Comparison of ENCODE assay signal across 1 cellular context in the genomic region with DNA sequence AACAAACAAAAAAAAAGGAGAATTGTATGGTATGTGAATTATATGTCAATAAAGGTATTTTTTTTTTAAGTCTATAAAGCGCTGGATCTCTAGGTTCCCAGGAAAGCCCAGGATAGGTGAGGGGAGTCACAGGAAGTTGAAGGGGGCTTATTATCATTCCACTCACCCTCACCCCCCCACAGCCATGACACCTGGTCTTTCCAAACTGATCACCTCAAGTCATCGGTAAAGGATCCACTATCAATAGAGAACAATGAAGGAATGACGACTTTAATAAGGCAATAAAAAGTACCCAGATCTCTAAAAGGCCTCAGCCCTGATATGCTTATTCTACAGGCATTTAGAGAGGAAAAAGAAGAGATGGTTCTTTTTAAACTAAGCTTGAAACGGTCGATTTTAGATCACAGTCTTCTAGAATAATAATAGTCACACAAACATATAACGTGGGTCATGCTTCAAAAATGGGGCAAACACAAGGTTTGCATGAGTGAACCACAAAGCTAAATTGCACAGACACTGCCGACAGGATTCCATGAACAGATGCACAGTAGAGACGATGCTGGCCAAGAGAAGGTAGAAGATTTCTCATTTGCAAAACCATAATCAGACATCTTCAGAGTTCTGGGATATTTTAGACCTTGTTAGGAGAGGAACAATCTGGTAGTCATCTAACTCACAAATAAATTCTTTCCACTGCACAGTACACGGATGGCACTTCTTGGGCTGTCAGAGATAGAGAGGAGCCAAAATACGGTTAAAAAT.
TF ChIP-seq lines count a peak whose summit lies in the region.

No MANE protein-coding gene starts in this region.

TF ChIP-seq in liver, 16 proteins besides CTCF, POLR2A, EP300 and RAD21 (continued from another document):
- TF ChIP-seq, protein P1, sequence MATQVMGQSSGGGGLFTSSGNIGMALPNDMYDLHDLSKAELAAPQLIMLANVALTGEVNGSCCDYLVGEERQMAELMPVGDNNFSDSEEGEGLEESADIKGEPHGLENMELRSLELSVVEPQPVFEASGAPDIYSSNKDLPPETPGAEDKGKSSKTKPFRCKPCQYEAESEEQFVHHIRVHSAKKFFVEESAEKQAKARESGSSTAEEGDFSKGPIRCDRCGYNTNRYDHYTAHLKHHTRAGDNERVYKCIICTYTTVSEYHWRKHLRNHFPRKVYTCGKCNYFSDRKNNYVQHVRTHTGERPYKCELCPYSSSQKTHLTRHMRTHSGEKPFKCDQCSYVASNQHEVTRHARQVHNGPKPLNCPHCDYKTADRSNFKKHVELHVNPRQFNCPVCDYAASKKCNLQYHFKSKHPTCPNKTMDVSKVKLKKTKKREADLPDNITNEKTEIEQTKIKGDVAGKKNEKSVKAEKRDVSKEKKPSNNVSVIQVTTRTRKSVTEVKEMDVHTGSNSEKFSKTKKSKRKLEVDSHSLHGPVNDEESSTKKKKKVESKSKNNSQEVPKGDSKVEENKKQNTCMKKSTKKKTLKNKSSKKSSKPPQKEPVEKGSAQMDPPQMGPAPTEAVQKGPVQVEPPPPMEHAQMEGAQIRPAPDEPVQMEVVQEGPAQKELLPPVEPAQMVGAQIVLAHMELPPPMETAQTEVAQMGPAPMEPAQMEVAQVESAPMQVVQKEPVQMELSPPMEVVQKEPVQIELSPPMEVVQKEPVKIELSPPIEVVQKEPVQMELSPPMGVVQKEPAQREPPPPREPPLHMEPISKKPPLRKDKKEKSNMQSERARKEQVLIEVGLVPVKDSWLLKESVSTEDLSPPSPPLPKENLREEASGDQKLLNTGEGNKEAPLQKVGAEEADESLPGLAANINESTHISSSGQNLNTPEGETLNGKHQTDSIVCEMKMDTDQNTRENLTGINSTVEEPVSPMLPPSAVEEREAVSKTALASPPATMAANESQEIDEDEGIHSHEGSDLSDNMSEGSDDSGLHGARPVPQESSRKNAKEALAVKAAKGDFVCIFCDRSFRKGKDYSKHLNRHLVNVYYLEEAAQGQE (IDR thresholded peaks at IDR 0.05), result no peak
